Comparison of ENCODE assay signal across 1 cellular context in genomic region chr10:62512732-62513475, GRCh38.
TF ChIP-seq lines count a peak whose summit lies in the region.

No MANE protein-coding gene starts in this region.

TF ChIP-seq in GM23338, 12 proteins besides CTCF, POLR2A, EP300 and RAD21 (continued from another document):
- TF ChIP-seq ETS1 (IDR thresholded peaks at IDR 0.05) (no peak), ZNF462 (CRISPR knock-in tag; IDR thresholded peaks at IDR 0.05) (no peak), CREB1 (CRISPR knock-in tag; IDR thresholded peaks at IDR 0.05; ENCODE audit: low read depth) (no peak)
